1 cellular context compared by ENCODE assay signal in genomic region chr14:31420319-31421081, GRCh38.
TF ChIP-seq lines count a peak whose summit lies in the region.

HEATR5A (minus strand) TSS chr14:31420550; CDS start chr14:31402975, 17,575 bp downstream.

TF ChIP-seq in K562, 482 proteins besides CTCF, POLR2A, EP300 and RAD21 (continued from another document and continues in another):
- 0 out of 2 replicates have a peak, but pooled peaks have one; percentile 13 for TF ChIP-seq ELF1 (tag; IDR thresholded peaks at IDR 0.05)
- no peak for TF ChIP-seq U2AF2 (optimal IDR thresholded peaks at IDR 0.05; ENCODE audit: low read depth, low read length)
- TF ChIP-seq DMBX1 (CRISPR knock-in tag; IDR thresholded peaks at IDR 0.05; ENCODE audit: borderline replicate concordance), result peak; percentile 53; the same call in 1 of the 2 replicates
- TF ChIP-seq ZBTB1 (CRISPR knock-in tag; IDR thresholded peaks at IDR 0.05; ENCODE audit: borderline replicate concordance, low read depth), result no peak
- peak; percentile 51; the same call in 1 of the 2 replicates for TF ChIP-seq ETV5 (CRISPR knock-in tag; IDR thresholded peaks at IDR 0.05; ENCODE audit: low read depth)
- peak; percentile 79; the same call in 1 of the 2 replicates for TF ChIP-seq FOXM1 (IDR thresholded peaks at IDR 0.05; ENCODE audit: low read depth)
- TF ChIP-seq FOXM1 (CRISPR knock-in tag; IDR thresholded peaks at IDR 0.05; ENCODE audit: low read depth), result no peak
- TF ChIP-seq ARNT (IDR thresholded peaks at IDR 0.05), result peak in 1 of 2 experiments; percentile 42; a peak in 1 of 4 replicates
- no peak for TF ChIP-seq ZKSCAN8 (CRISPR knock-in tag; IDR thresholded peaks at IDR 0.05)
- TF ChIP-seq HCFC1 (IDR thresholded peaks at IDR 0.05; ENCODE audit: low read depth, low read length), result peak; percentile 78
- TF ChIP-seq HDAC2 (IDR thresholded peaks at IDR 0.05), result no peak; the same call in 1 of the 2 replicates
- TF ChIP-seq CREB3 (tag; conservative IDR thresholded peaks at IDR 0.05; ENCODE audit: low read depth), result no peak
- TF ChIP-seq RREB1 (CRISPR knock-in tag; IDR thresholded peaks at IDR 0.05), result no peak
- TF ChIP-seq HNRNPL (IDR thresholded peaks at IDR 0.05; ENCODE audit: low read depth, low read length), result no peak
- TF ChIP-seq JUND (IDR thresholded peaks at IDR 0.05; ENCODE audit: borderline replicate concordance, low read depth, low read length), result peak; percentile 48
- TF ChIP-seq JUND (tag; IDR thresholded peaks at IDR 0.05; ENCODE audit: borderline replicate concordance, low read depth, low read length), result peak; percentile 12; the same call in 1 of the 3 replicates
- peak; percentile 27 for TF ChIP-seq MEIS2 (IDR thresholded peaks at IDR 0.05; ENCODE audit: partially characterized antibody)
- TF ChIP-seq ESRRB (CRISPR knock-in tag; IDR thresholded peaks at IDR 0.05; ENCODE audit: borderline replicate concordance), result no peak
- peak; percentile 93 for TF ChIP-seq TOE1 (IDR thresholded peaks at IDR 0.05; ENCODE audit: borderline replicate concordance)
- TF ChIP-seq TOE1 (CRISPR knock-in tag; IDR thresholded peaks at IDR 0.05; ENCODE audit: borderline replicate concordance, low read depth), result 0 out of 2 replicates have a peak, but pooled peaks have one; percentile 77
- peak; percentile 96 for TF ChIP-seq KLF13 (tag; IDR thresholded peaks at IDR 0.05; ENCODE audit: borderline replicate concordance, low read depth)
- no peak for TF ChIP-seq RUNX1 (IDR thresholded peaks at IDR 0.05; ENCODE audit: low read depth)
- peak; percentile 57; the same call in 1 of the 2 replicates for TF ChIP-seq CHD2 (IDR thresholded peaks at IDR 0.05; ENCODE audit: low read depth, low read length)
- TF ChIP-seq CBX5 (IDR thresholded peaks at IDR 0.05; ENCODE audit: borderline replicate concordance, low read depth), result no peak
- TF ChIP-seq CREM (IDR thresholded peaks at IDR 0.05; ENCODE audit: low read depth), result peak; percentile 69
- TF ChIP-seq RAD51 (IDR thresholded peaks at IDR 0.05; ENCODE audit: borderline replicate concordance, low read depth), result no peak
- no peak for TF ChIP-seq ATF2 (CRISPR knock-in tag; IDR thresholded peaks at IDR 0.05)
- no peak for TF ChIP-seq MTA2 (IDR thresholded peaks at IDR 0.05; ENCODE audit: low read depth)
- no peak for TF ChIP-seq KDM2B (CRISPR knock-in tag; IDR thresholded peaks at IDR 0.05)
- no peak for TF ChIP-seq MECOM (CRISPR knock-in tag; IDR thresholded peaks at IDR 0.05)
- no peak for TF ChIP-seq MTF1 (CRISPR knock-in tag; IDR thresholded peaks at IDR 0.05; ENCODE audit: borderline replicate concordance)
- TF ChIP-seq NR1H2 (CRISPR knock-in tag; IDR thresholded peaks at IDR 0.05), result peak; percentile 74; the same call in 1 of the 2 replicates
- no peak for TF ChIP-seq CHCHD3 (CRISPR knock-in tag; IDR thresholded peaks at IDR 0.05)
- no peak for TF ChIP-seq SRSF1 (IDR thresholded peaks at IDR 0.05; ENCODE audit: low read depth, low read length)
- TF ChIP-seq CXXC5 (CRISPR knock-in tag; IDR thresholded peaks at IDR 0.05), result peak; percentile 91
- TF ChIP-seq CGGBP1 (CRISPR knock-in tag; IDR thresholded peaks at IDR 0.05), result no peak
- TF ChIP-seq HNRNPLL (IDR thresholded peaks at IDR 0.05; ENCODE audit: low read depth, low read length, poor library complexity, severe bottlenecking), result peak; percentile 88
- TF ChIP-seq EGR1 (conservative IDR thresholded peaks at IDR 0.05), result 0 out of 2 replicates have a peak, but pooled peaks have one; percentile 44
- TF ChIP-seq ZNF318 (IDR thresholded peaks at IDR 0.05; ENCODE audit: borderline replicate concordance in 1 of 2, low read depth in 1 of 2), result no peak
- peak; percentile 89 for TF ChIP-seq NEUROD1 (IDR thresholded peaks at IDR 0.05; ENCODE audit: borderline replicate concordance, low read depth, low read length, partially characterized antibody)
- TF ChIP-seq STAG1 (CRISPR knock-in tag; IDR thresholded peaks at IDR 0.05; ENCODE audit: borderline replicate concordance), result no peak
- TF ChIP-seq ZNF324 (CRISPR knock-in tag; IDR thresholded peaks at IDR 0.05), result no peak
- TF ChIP-seq ZBTB12 (CRISPR knock-in tag; IDR thresholded peaks at IDR 0.05), result 0 out of 2 replicates have a peak, but pooled peaks have one; percentile 14
- TF ChIP-seq ZNF778 (CRISPR knock-in tag; IDR thresholded peaks at IDR 0.05), result no peak
- TF ChIP-seq KDM1A (IDR thresholded peaks at IDR 0.05), result peak; percentile 22 to 32; a peak in 1 of 4 replicates
- TF ChIP-seq HES1 (IDR thresholded peaks at IDR 0.05; ENCODE audit: low read depth), result no peak
- TF ChIP-seq PHTF2 (CRISPR knock-in tag; IDR thresholded peaks at IDR 0.05), result no peak
